Comparison of ENCODE assay signal across 13 cellular contexts in genomic region chr17:63222655-63223054, GRCh38.
DNase-seq lines count a peak whose midpoint lies in the region; TF ChIP-seq lines count a peak whose summit lies in the region.
"Had no signal": no experiment of that assay in that cellular context is flagged by ENCODE, and none has a peak within 500 bp of the region (broad histone marks: within the 10 kb centered on the region; RNA-seq: fewer than 3 reads in every experiment).

No MANE protein-coding gene starts in this region.

- 91% methylated on average over 1 of the region's 1 CpG; no CpG with 5 or more reads in 1 of the 2 experiments for whole genome bisulfite sequencing in endodermal cell (ENCODE audit: insufficient coverage in 1 of 2, insufficient read length in 1 of 2), 2 experiments
- WGBS in tibial nerve, 2 donors = 47 to 93% methylated on average over 1 of the region's 1 CpG

- H3K27me3 Mint-ChIP-seq in endodermal cell (ENCODE audit: insufficient read depth) (no peaks in the 10 kb centered on the region), progenitor cell of endocrine pancreas (no peaks in the 10 kb centered on the region)
- H3K27me3 Mint-ChIP-seq: activated CD4-positive, alpha-beta T cell treated with anti-CD3 and anti-CD28 coated beads, Interleukin-2, amount 10 ng/mL, durations not matched to agents 24 days and 14 days; IgD-negative memory B cell had no signal

- H3K27me3 ChIP-seq in endodermal cell (ENCODE audit: control insufficient read depth, insufficient read depth, low read length, poor library complexity, severe bottlenecking) (no peaks in the 10 kb centered on the region), tibial nerve (no peaks in the 10 kb centered on the region)
- no peaks in the 10 kb centered on the region for H3K27me3 ChIP-seq in effector memory CD4-positive, alpha-beta T cell (replicated peaks; ENCODE audit: control insufficient read depth, insufficient read depth, low read length, poor library complexity, severe bottlenecking)

- H3K36me3 Mint-ChIP-seq in endodermal cell (ENCODE audit: low read depth) = no peaks in the 10 kb centered on the region
- no peaks in the 10 kb centered on the region for H3K36me3 Mint-ChIP-seq in progenitor cell of endocrine pancreas (ENCODE audit: insufficient read depth)
- H3K36me3 Mint-ChIP-seq: IgD-negative memory B cell had no signal

- H3K27ac ChIP-seq in endodermal cell (ENCODE audit: low read depth, low read length) = no peak overlapping the region
- no peak overlapping the region for H3K27ac ChIP-seq in tibial nerve
- no peak overlapping the region for H3K27ac ChIP-seq in effector memory CD4-positive, alpha-beta T cell (ENCODE audit: insufficient read depth, low read length, poor library complexity, severe bottlenecking)

- DNase-seq in activated T-cell treated with anti-CD3 and anti-CD28 coated beads for 48 hours (ENCODE audit: low read depth) (peak; percentile 6), NB4 (ENCODE audit: low read depth) (peak; percentile 3), endodermal cell (no peak), progenitor cell of endocrine pancreas (ENCODE audit: low spot score, unreplicated experiment) (no peak), tibial nerve (ENCODE audit: low spot score in 2 of 2) (no peak)
- no peak for DNase-seq in activated T-cell treated with anti-CD3 and anti-CD28 coated beads, Interleukin-2, amount 50 U/mL, for 1 hour
- DNase-seq in stimulated activated CD4-positive, alpha-beta T cell treated with anti-CD3 and anti-CD28 coated beads, Interleukin-4, amount 100 ng/mL, for 24 hours = peak; percentile 34
- no peak for DNase-seq in effector memory CD4-positive, alpha-beta T cell
- DNase-seq: activated CD4-positive, alpha-beta T cell treated with anti-CD3 and anti-CD28 coated beads, Interleukin-2, amount 10 ng/mL, durations not matched to agents 24 days and 14 days; effector CD4-positive, alpha-beta T cell; NCI-H2029; SW 1271 had no signal

- H3K4me3 ChIP-seq in NB4 (ENCODE audit: low read depth, low read length) (no peak overlapping the region), endodermal cell (ENCODE audit: low read length) (no peak overlapping the region), tibial nerve (no peak overlapping the region)
- H3K4me3 ChIP-seq in effector memory CD4-positive, alpha-beta T cell (ENCODE audit: insufficient read depth, low read depth, low read length, poor library complexity, severe bottlenecking) = no peak overlapping the region

- no peaks in the 10 kb centered on the region for H3K4me1 ChIP-seq in endodermal cell (ENCODE audit: control insufficient read depth, insufficient read depth, low read length)
- H3K4me1 ChIP-seq in tibial nerve = no peaks in the 10 kb centered on the region
- H3K4me1 ChIP-seq in effector memory CD4-positive, alpha-beta T cell (ENCODE audit: control insufficient read depth, insufficient read depth, low read length, poor library complexity, severe bottlenecking) = no peaks in the 10 kb centered on the region

- no peak for TF ChIP-seq EP300 in tibial nerve (IDR thresholded peaks at IDR 0.05)

- no peak for TF ChIP-seq CTCF in NB4 (IDR thresholded peaks at IDR 0.05; ENCODE audit: low read depth, low read length)
- peak; percentile 20 for TF ChIP-seq CTCF in endodermal cell (conservative IDR thresholded peaks at IDR 0.05)
- no peak for TF ChIP-seq CTCF in progenitor cell of endocrine pancreas (IDR thresholded peaks at IDR 0.05; ENCODE audit: unreplicated experiment)
- TF ChIP-seq CTCF in tibial nerve (IDR thresholded peaks at IDR 0.05) = no peak

- no peak overlapping the region for H3K9ac ChIP-seq in endodermal cell (ENCODE audit: extremely low read depth, low read length, poor library complexity, severe bottlenecking)

- no peaks in the 10 kb centered on the region for H3K4me1 Mint-ChIP-seq in endodermal cell
- no peaks in the 10 kb centered on the region for H3K4me1 Mint-ChIP-seq in progenitor cell of endocrine pancreas (ENCODE audit: low read depth)
- H3K4me1 Mint-ChIP-seq: activated CD4-positive, alpha-beta T cell treated with anti-CD3 and anti-CD28 coated beads, Interleukin-2, amount 10 ng/mL, durations not matched to agents 24 days and 14 days; IgD-negative memory B cell had no signal

- H3K36me3 ChIP-seq in endodermal cell (ENCODE audit: control insufficient read depth, insufficient read depth, low read length) = no peaks in the 10 kb centered on the region
- H3K36me3 ChIP-seq in tibial nerve = no peaks in the 10 kb centered on the region
- H3K36me3 ChIP-seq in effector memory CD4-positive, alpha-beta T cell (ENCODE audit: control insufficient read depth, insufficient read depth, low read length) = no peaks in the 10 kb centered on the region

- H3K27ac Mint-ChIP-seq in endodermal cell = no peak overlapping the region
- H3K27ac Mint-ChIP-seq in progenitor cell of endocrine pancreas = no peak overlapping the region
- H3K27ac Mint-ChIP-seq: activated CD4-positive, alpha-beta T cell treated with anti-CD3 and anti-CD28 coated beads, Interleukin-2, amount 10 ng/mL, durations not matched to agents 24 days and 14 days; IgD-negative memory B cell had no signal

- H3K9me3 Mint-ChIP-seq in endodermal cell (no peaks in the 10 kb centered on the region), progenitor cell of endocrine pancreas (ENCODE audit: low read depth) (no peaks in the 10 kb centered on the region)
- H3K9me3 Mint-ChIP-seq: activated CD4-positive, alpha-beta T cell treated with anti-CD3 and anti-CD28 coated beads, Interleukin-2, amount 10 ng/mL, durations not matched to agents 24 days and 14 days had no signal

- H3K4me3 Mint-ChIP-seq in endodermal cell (no peak overlapping the region), progenitor cell of endocrine pancreas (ENCODE audit: low read depth) (no peak overlapping the region)
- H3K4me3 Mint-ChIP-seq: activated CD4-positive, alpha-beta T cell treated with anti-CD3 and anti-CD28 coated beads, Interleukin-2, amount 10 ng/mL, durations not matched to agents 24 days and 14 days; IgD-negative memory B cell had no signal

- no peak for TF ChIP-seq POLR2A in NB4 (IDR thresholded peaks at IDR 0.05; ENCODE audit: extremely low read depth, insufficient read length)
- no peak for TF ChIP-seq POLR2A in tibial nerve (IDR thresholded peaks at IDR 0.05)

- H3K9me3 ChIP-seq in endodermal cell (ENCODE audit: control insufficient read depth, low read length) (no peaks in the 10 kb centered on the region), tibial nerve (no peaks in the 10 kb centered on the region)
- no peaks in the 10 kb centered on the region for H3K9me3 ChIP-seq in effector memory CD4-positive, alpha-beta T cell (ENCODE audit: control insufficient read depth, low read length)

Comparison
In these comparisons a context has a peak if more than half of its experiments do, and no peak if none do; other contexts are left out.
1. DNase-seq: peak in activated T-cell treated with anti-CD3 and anti-CD28 coated beads for 48 hours (single experiment), NB4 (single experiment) and stimulated activated CD4-positive, alpha-beta T cell treated with anti-CD3 and anti-CD28 coated beads, Interleukin-4, amount 100 ng/mL, for 24 hours (single experiment); none in activated T-cell treated with anti-CD3 and anti-CD28 coated beads, Interleukin-2, amount 50 U/mL, for 1 hour (single experiment), endodermal cell (single experiment), progenitor cell of endocrine pancreas (single experiment), tibial nerve (0 of 2) and effector memory CD4-positive, alpha-beta T cell (0 of 3).